ENCODE assay signal across 32 cellular contexts in the genomic region with DNA sequence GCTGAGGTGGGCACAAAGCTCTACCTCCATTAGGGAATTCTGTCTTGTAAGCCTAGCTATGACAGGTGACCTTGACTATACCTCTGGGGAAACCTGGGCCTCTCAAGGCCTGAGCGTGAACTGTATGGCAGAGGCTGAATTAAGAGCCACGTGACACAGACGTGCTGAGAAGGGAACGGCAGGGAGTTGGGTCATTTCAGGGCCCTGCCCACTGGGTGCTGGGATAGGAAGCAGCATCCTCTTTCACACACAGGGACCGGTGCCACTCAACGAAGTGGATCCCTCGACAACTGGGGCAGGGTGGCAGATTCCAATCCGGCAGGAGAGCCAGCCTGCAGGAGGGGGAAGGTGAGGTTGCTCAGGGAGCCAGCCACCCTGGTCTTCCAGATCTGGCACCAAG. TPM values are rescaled to one million over a fixed set of nuclear protein-coding genes. Genes with fewer than 3 reads are reported as not detected.
DNase-seq lines count a peak whose midpoint lies in the region; ATAC-seq, FAIRE-seq and TF ChIP-seq lines count a peak whose summit lies in the region.
"Had no signal": no experiment of that assay in that cellular context is flagged by ENCODE, and none has a peak within 500 bp of the region (broad histone marks: within the 10 kb centered on the region; RNA-seq: fewer than 3 reads in every experiment).

No MANE protein-coding gene starts in this region.

- H3K27ac ChIP-seq in GM12878 (ENCODE audit: control insufficient read depth, insufficient read depth) (peak overlapping the region; percentile 41), right cardiac atrium (ENCODE audit: low read length) (peak overlapping the region; percentile 0), osteoblast (ENCODE audit: low read depth, low read length) (no peak overlapping the region)
- H3K27ac ChIP-seq: breast epithelium, epithelial cell of prostate, SJCRH30, WERI-Rb-1 had no signal

- SMC1A ChIA-PET in GM12878 (lab: Charles Lee; ENCODE audit: uncharacterized antibody, unreplicated experiment): no interaction called here

- H3K36me3 ChIP-seq in GM12878 (ENCODE audit: control insufficient read depth in 2 of 2, insufficient read depth in 2 of 2, low read length in 1 of 2) (peaks cover 0 to 12% of the 10 kb centered on the region in 2 experiments; a peak in 1 of 4 replicates), osteoblast (ENCODE audit: insufficient read depth, low read length) (peaks cover 3% of the 10 kb centered on the region)
- H3K36me3 ChIP-seq: breast epithelium had no signal

- H3K9ac ChIP-seq in GM12878 (ENCODE audit: control insufficient read depth, insufficient read depth, low read length): no peak overlapping the region

- H3K27me3 ChIP-seq in GM12878 (replicated peaks in 1 of 2; ENCODE audit: control insufficient read depth in 2 of 2, insufficient read depth in 2 of 2, low read length in 1 of 2) (no peaks in the 10 kb centered on the region), right cardiac atrium (ENCODE audit: control insufficient read depth, insufficient read depth) (no peaks in the 10 kb centered on the region), osteoblast (ENCODE audit: insufficient read depth, low read length) (no peaks in the 10 kb centered on the region)
- H3K27me3 ChIP-seq: breast epithelium, SJCRH30 had no signal

- peak overlapping the region; percentile 59 to 78 for H3K4me3 Mint-ChIP-seq in CD14-positive monocyte
- H3K4me3 Mint-ChIP-seq in activated T-helper 2 cell treated with anti-CD3 and anti-CD28 coated beads, Interferon-gamma antibody, Interleukin-2, Interleukin-4, amounts not matched to agents 10 μg/mL and 5 μg/mL and 100 μg/mL, durations not matched to agents 14 hours and 24 hours and 36 hours (ENCODE audit: low read depth): no peak overlapping the region
- H3K4me3 Mint-ChIP-seq: activated naive CD4-positive, alpha-beta T cell treated with anti-CD3 and anti-CD28 coated beads, Interleukin-2, amount 50 U/mL, for 24 hours; natural killer cell; stimulated activated naive CD8-positive, alpha-beta T cell treated with anti-CD3 and anti-CD28 coated beads, Interleukin-15, amount 100 ng/mL, for 72 hours had no signal

- in situ Hi-C loops in GM12878 (cut with MboI): no loop called here

- peaks cover 0 to 1% (median 0%) of the 10 kb centered on the region in 3 donors for H3K27me3 Mint-ChIP-seq in CD14-positive monocyte (ENCODE audit: low read depth in 3 of 3)
- H3K27me3 Mint-ChIP-seq in activated T-helper 2 cell treated with anti-CD3 and anti-CD28 coated beads, Interferon-gamma antibody, Interleukin-2, Interleukin-4, amounts not matched to agents 10 μg/mL and 5 μg/mL and 100 μg/mL, durations not matched to agents 14 hours and 24 hours and 36 hours (ENCODE audit: low read depth): no peaks in the 10 kb centered on the region
- H3K27me3 Mint-ChIP-seq: activated naive CD4-positive, alpha-beta T cell treated with anti-CD3 and anti-CD28 coated beads, Interleukin-2, amount 50 U/mL, for 24 hours; stimulated activated naive CD8-positive, alpha-beta T cell treated with anti-CD3 and anti-CD28 coated beads, Interleukin-15, amount 100 ng/mL, for 72 hours had no signal

- WGBS in GM12878 (ENCODE audit: insufficient coverage, insufficient replicate concordance, low lambda C conversion rate, missing lambda C conversion rate): 95% methylated on average over 8 of the region's 8 CpGs
- 57% methylated on average over 8 of the region's 8 CpGs for WGBS in right cardiac atrium

- H3K9me3 ChIP-seq in GM12878 (replicated peaks; ENCODE audit: control insufficient read depth, insufficient read depth, low read length) (no peaks in the 10 kb centered on the region), right cardiac atrium (ENCODE audit: control insufficient read depth, low read length) (no peaks in the 10 kb centered on the region), osteoblast (ENCODE audit: low read depth, low read length) (no peaks in the 10 kb centered on the region)
- H3K9me3 ChIP-seq: breast epithelium, SJCRH30 had no signal

- POLR2A ChIA-PET in GM12878 (lab: Charles Lee): no interaction called here

- H3K79me2 ChIP-seq in GM12878 (ENCODE audit: control insufficient read depth, insufficient read depth, low read length) (peaks cover 2% of the 10 kb centered on the region), osteoblast (ENCODE audit: insufficient read depth, low read length) (no peaks in the 10 kb centered on the region)

- H3K4me3 ChIP-seq in GM12878 (no peak overlapping the region), right cardiac atrium (ENCODE audit: low read length) (no peak overlapping the region), osteoblast (ENCODE audit: insufficient read depth, low read length) (no peak overlapping the region)
- H3K4me3 ChIP-seq: breast epithelium, SJCRH30 had no signal

- no peak for ATAC-seq in GM12878
- peak; percentile 71 to 77 for ATAC-seq in right cardiac atrium
- no peak for ATAC-seq in HG03196 (IDR thresholded peaks at IDR 0.05; ENCODE audit: unreplicated experiment)
- ATAC-seq: stimulated activated naive CD8-positive, alpha-beta T cell treated with anti-CD3 and anti-CD28 coated beads, Interleukin-15, amount 100 ng/mL, for 72 hours had no signal

- no peak for FAIRE-seq in GM12878 (lab: Jason Lieb, UNC)
- FAIRE-seq: A204.1, RCC 7860 had no signal

- H2AFZ ChIP-seq in GM12878 (ENCODE audit: control insufficient read depth, low read depth, low read length): no peak overlapping the region
- no peak overlapping the region for H2AFZ ChIP-seq in osteoblast (ENCODE audit: low read length)

- no peaks in the 10 kb centered on the region for H3K9me3 Mint-ChIP-seq in CD14-positive monocyte
- H3K9me3 Mint-ChIP-seq in activated T-helper 2 cell treated with anti-CD3 and anti-CD28 coated beads, Interferon-gamma antibody, Interleukin-2, Interleukin-4, amounts not matched to agents 10 μg/mL and 5 μg/mL and 100 μg/mL, durations not matched to agents 14 hours and 24 hours and 36 hours: no peaks in the 10 kb centered on the region
- H3K9me3 Mint-ChIP-seq: activated naive CD4-positive, alpha-beta T cell treated with anti-CD3 and anti-CD28 coated beads, Interleukin-2, amount 50 U/mL, for 24 hours; natural killer cell; stimulated activated naive CD8-positive, alpha-beta T cell treated with anti-CD3 and anti-CD28 coated beads, Interleukin-15, amount 100 ng/mL, for 72 hours had no signal

- H3K4me2 ChIP-seq in GM12878 (ENCODE audit: control insufficient read depth, insufficient read depth) (no peak overlapping the region), osteoblast (ENCODE audit: insufficient read depth, low read length) (no peak overlapping the region)

- H4K20me1 ChIP-seq in GM12878 (ENCODE audit: control insufficient read depth, insufficient read depth) (no peaks in the 10 kb centered on the region), osteoblast (ENCODE audit: insufficient read depth, low read length) (no peaks in the 10 kb centered on the region)

- intact Hi-C loops in CD14-positive monocyte (cut with micrococcal nuclease): no loop called here
- intact Hi-C loops in GM12878 (cut with micrococcal nuclease; ENCODE audit: unreplicated experiment): no loop called here
- intact Hi-C loops in right cardiac atrium (cut with DNase I): no loop called here
- intact Hi-C loops in activated T-helper 2 cell treated with anti-CD3 and anti-CD28 coated beads, Interferon-gamma antibody, Interleukin-2, Interleukin-4, amounts not matched to agents 10 μg/mL and 5 μg/mL and 100 μg/mL, durations not matched to agents 14 hours and 24 hours and 36 hours (cut with micrococcal nuclease): no loop called here

- H3K27ac Mint-ChIP-seq in CD14-positive monocyte: peak overlapping the region; percentile 91 to 97 (median 96)
- no peak overlapping the region for H3K27ac Mint-ChIP-seq in activated T-helper 2 cell treated with anti-CD3 and anti-CD28 coated beads, Interferon-gamma antibody, Interleukin-2, Interleukin-4, amounts not matched to agents 10 μg/mL and 5 μg/mL and 100 μg/mL, durations not matched to agents 14 hours and 24 hours and 36 hours
- H3K27ac Mint-ChIP-seq: activated naive CD4-positive, alpha-beta T cell treated with anti-CD3 and anti-CD28 coated beads, Interleukin-2, amount 50 U/mL, for 24 hours; natural killer cell had no signal

- DNase-seq in CD14-positive monocyte (ENCODE audit: low spot score) (peak; percentile 82), GM12878 (ENCODE audit: low read depth, low spot score) (no peak), right cardiac atrium (peak; percentile 52 to 78 (median 72)), osteoblast (ENCODE audit: insufficient read length, low spot score, missing footprints) (peak; percentile 36), COLO668 (lab: John Stamatoyannopoulos, UW; ENCODE audit: unreplicated experiment) (no peak), NCI-H510A (lab: John Stamatoyannopoulos, UW) (no peak)
- DNase-seq in activated T-helper 2 cell treated with anti-CD3 and anti-CD28 coated beads, Interferon-gamma antibody, Interleukin-2, Interleukin-4, amounts not matched to agents 10 μg/mL and 5 μg/mL and 100 μg/mL, durations not matched to agents 14 hours and 24 hours and 36 hours (ENCODE audit: low spot score): no peak
- DNase-seq: activated CD4-positive, alpha-beta T cell treated with anti-CD3 and anti-CD28 coated beads for 4 hours; activated CD8-positive, alpha-beta memory T cell treated with anti-CD3 and anti-CD28 coated beads for 24 hours; activated T-cell treated with anti-CD3 and anti-CD28 coated beads for 4 hours; DMS153; effector CD8-positive, alpha-beta T cell; H7; Kasumi-1; natural killer cell; NCI-H1417 treated with DMSO at 0.1 percent for 48 hours; NCI-H2081; NCI-H345; NCI-H748 treated with DMSO at 0.1 percent for 48 hours; SJCRH30; stimulated activated CD4-positive, alpha-beta T cell treated with anti-CD3 and anti-CD28 coated beads, Interleukin-2, amount 100 ng/mL, for 48 hours; stimulated activated naive CD8-positive, alpha-beta T cell treated with anti-CD3 and anti-CD28 coated beads, Interleukin-15, amount 100 ng/mL, for 72 hours; WERI-Rb-1 had no signal

- H3K4me1 ChIP-seq in GM12878 (ENCODE audit: control insufficient read depth, insufficient read depth, low read length) (peaks cover 22% of the 10 kb centered on the region), right cardiac atrium (ENCODE audit: control insufficient read depth, insufficient read depth, low read length) (no peaks in the 10 kb centered on the region), osteoblast (ENCODE audit: insufficient read depth, low read length) (no peaks in the 10 kb centered on the region)
- H3K4me1 ChIP-seq: breast epithelium, SJCRH30 had no signal

- H3K36me3 Mint-ChIP-seq in CD14-positive monocyte: peaks cover 10 to 14% of the 10 kb centered on the region in 2 donors
- peaks cover 50% of the 10 kb centered on the region for H3K36me3 Mint-ChIP-seq in activated T-helper 2 cell treated with anti-CD3 and anti-CD28 coated beads, Interferon-gamma antibody, Interleukin-2, Interleukin-4, amounts not matched to agents 10 μg/mL and 5 μg/mL and 100 μg/mL, durations not matched to agents 14 hours and 24 hours and 36 hours (ENCODE audit: low read depth)
- H3K36me3 Mint-ChIP-seq: activated naive CD4-positive, alpha-beta T cell treated with anti-CD3 and anti-CD28 coated beads, Interleukin-2, amount 50 U/mL, for 24 hours; natural killer cell had no signal

- no peak for TF ChIP-seq RAD21 in GM12878 (IDR thresholded peaks at IDR 0.05; ENCODE audit: insufficient read depth, low read depth, low read length)

- no TSS peak for BruUV-seq in GM12878 (replicated peaks; lab: Mats Ljungman, UMichigan)

- TF ChIP-seq POLR2A in GM12878 (IDR thresholded peaks at IDR 0.05; ENCODE audit: low read depth, low read length): no peak

- TF ChIP-seq EP300 in GM12878 (IDR thresholded peaks at IDR 0.05; ENCODE audit: borderline replicate concordance in 1 of 2, control insufficient read depth in 1 of 2, low read depth in 2 of 2, low read length in 2 of 2): no peak

- peaks cover 40% of the 10 kb centered on the region for H3K4me1 Mint-ChIP-seq in CD14-positive monocyte
- no peaks in the 10 kb centered on the region for H3K4me1 Mint-ChIP-seq in activated T-helper 2 cell treated with anti-CD3 and anti-CD28 coated beads, Interferon-gamma antibody, Interleukin-2, Interleukin-4, amounts not matched to agents 10 μg/mL and 5 μg/mL and 100 μg/mL, durations not matched to agents 14 hours and 24 hours and 36 hours (ENCODE audit: low read depth)
- H3K4me1 Mint-ChIP-seq: activated naive CD4-positive, alpha-beta T cell treated with anti-CD3 and anti-CD28 coated beads, Interleukin-2, amount 50 U/mL, for 24 hours; natural killer cell had no signal

- TF ChIP-seq CTCF in CD14-positive monocyte (IDR thresholded peaks at IDR 0.05) (no peak), GM12878 (IDR thresholded peaks at IDR 0.05 in 2 of 3, conservative IDR thresholded peaks at IDR 0.05 in 1 of 3; ENCODE audit: control insufficient read depth in 2 of 3, extremely low read depth in 1 of 3, insufficient read depth in 1 of 3, low read depth in 3 of 3, low read length in 3 of 3) (no peak), osteoblast (IDR thresholded peaks at IDR 0.05; ENCODE audit: extremely low read depth, low read depth, low read length) (no peak)

- CTCF ChIA-PET in GM12878 (lab: Yijun Ruan, JAX): interaction anchor here (3.0 kb wide), 1 partner anchor 10 kb away, joined by 21 read pairs; a partner anchor contains a TSS

- RAD21 ChIA-PET in GM12878 (lab: Charles Lee; ENCODE audit: unreplicated experiment): interaction anchor here (2.0 kb wide), 1 partner anchor 10 kb away, joined by 5 read pairs; a partner anchor contains a TSS

RNA-seq across cellular contexts. Expression of a gene that starts 9.2 kb away (rescaled TPM):
- polyA plus RNA-seq in CD14-positive monocyte (10 to 100 TPM in 1 of 2 donors, 1 to 10 TPM in 1; 9.2 to 13.4 TPM), GM12878 (2011; rRNA removed) (34.9 and 57.1 TPM in 2 replicates), GM12878 (2014; fragmentation: Illumina TruSeq; extraction: Trizol) (62.9 and 85.2 TPM in 2 replicates), GM12878 (2014; fragmentation: Nextera tagmentation; extraction: Ambion mirVana) (10 to 100 TPM; 10.4 to 23.1 TPM), GM12878 (2014; rRNA removed) (103 and 115 TPM in 2 replicates), GM12878 (2016; fragmentation: Nextera tagmentation; extraction: Ambion mirVana) (100 to 1,000 TPM; 190 to 217 TPM), right cardiac atrium (0.29 TPM)
- total RNA-seq in GM12878 (2013; cell fraction: nucleolus; rRNA removed): 2.5 and 2.9 TPM in 2 replicates
- total RNA-seq in GM12878 (2014; rRNA removed) (123 and 132 TPM in 2 replicates), GM12878 (2014; rRNA removed; fragmentation: Illumina TruSeq; extraction: Trizol) (50.4 and 53.8 TPM in 2 replicates), GM12878 (2021) (95.3 and 95.6 TPM in 2 replicates), right cardiac atrium (1 to 10 TPM in 3 of 4 donors, under 1 TPM in 1; 0.56 to 1.4 (median 1.2) TPM), osteoblast (1.1 and 2.7 TPM in 2 replicates)
- polyA plus RNA-seq in GM12878 (2011; ENCODE audit: low read depth): 27.5 TPM
- 67.2 and 86.4 TPM in 2 replicates for polyA plus RNA-seq in GM12878 (2011; cell fraction: cytosol; rRNA removed)
- 31.1 and 37.8 TPM in 2 replicates for polyA plus RNA-seq in GM12878 (2011; cell fraction: nucleus; rRNA removed)
- polyA plus RNA-seq in GM12878 (2012): 47.4 and 61.6 TPM in 2 replicates
- 30.4 and 50.9 TPM in 2 replicates for polyA minus RNA-seq in GM12878 (2011; rRNA and poly(A)+ RNA removed)
- 26.6 and 27.8 TPM in 2 replicates for polyA minus RNA-seq in GM12878 (2011; cell fraction: cytosol; rRNA and poly(A)+ RNA removed)
- 9.8 and 15.9 TPM in 2 replicates for polyA minus RNA-seq in GM12878 (2011; cell fraction: nucleus; rRNA and poly(A)+ RNA removed)
- 83.4 and 88.9 TPM in 2 replicates for total RNA-seq in activated T-helper 2 cell treated with anti-CD3 and anti-CD28 coated beads, Interferon-gamma antibody, Interleukin-2, Interleukin-4, amounts not matched to agents 10 μg/mL and 5 μg/mL and 100 μg/mL, durations not matched to agents 14 hours and 24 hours and 36 hours

RNA-seq across cellular contexts. Expression of a gene that starts 9.6 kb away (rescaled TPM):
- polyA plus RNA-seq in CD14-positive monocyte (1 to 10 TPM; 2.0 to 3.8 TPM), GM12878 (2011; rRNA removed) (10.6 and 11.9 TPM in 2 replicates), GM12878 (2014; fragmentation: Illumina TruSeq; extraction: Trizol) (44.3 and 56.8 TPM in 2 replicates), GM12878 (2014; fragmentation: Nextera tagmentation; extraction: Ambion mirVana) (1 to 10 TPM in 1 of 2 experiments, under 1 TPM in 1; 0.53 to 1.3 TPM), GM12878 (2014; rRNA removed) (40.8 and 46.1 TPM in 2 replicates), GM12878 (2016; fragmentation: Nextera tagmentation; extraction: Ambion mirVana) (1 to 10 TPM; 3.3 to 3.5 TPM), right cardiac atrium (256 TPM)
- total RNA-seq in GM12878 (2013; cell fraction: nucleolus; rRNA removed): 11.5 and 11.6 TPM in 2 replicates
- total RNA-seq in GM12878 (2014; rRNA removed) (12.9 and 14.9 TPM in 2 replicates), GM12878 (2014; rRNA removed; fragmentation: Illumina TruSeq; extraction: Trizol) (10.4 and 11.2 TPM in 2 replicates), GM12878 (2021) (67.7 and 68.5 TPM in 2 replicates), right cardiac atrium (100 to 1,000 TPM; 351 to 412 (median 373) TPM), osteoblast (45.6 and 56.3 TPM in 2 replicates)
- 26.1 TPM for polyA plus RNA-seq in GM12878 (2011; ENCODE audit: low read depth)
- polyA plus RNA-seq in GM12878 (2011; cell fraction: cytosol; rRNA removed): 23.1 and 25.8 TPM in 2 replicates
- polyA plus RNA-seq in GM12878 (2011; cell fraction: nucleus; rRNA removed): 9.5 and 16.8 TPM in 2 replicates
- polyA plus RNA-seq in GM12878 (2012): 28.6 and 38.0 TPM in 2 replicates
- 17.0 and 23.7 TPM in 2 replicates for polyA minus RNA-seq in GM12878 (2011; rRNA and poly(A)+ RNA removed)
- polyA minus RNA-seq in GM12878 (2011; cell fraction: cytosol; rRNA and poly(A)+ RNA removed): 11.2 and 15.5 TPM in 2 replicates
- polyA minus RNA-seq in GM12878 (2011; cell fraction: nucleus; rRNA and poly(A)+ RNA removed): 5.1 and 9.7 TPM in 2 replicates
- total RNA-seq in activated T-helper 2 cell treated with anti-CD3 and anti-CD28 coated beads, Interferon-gamma antibody, Interleukin-2, Interleukin-4, amounts not matched to agents 10 μg/mL and 5 μg/mL and 100 μg/mL, durations not matched to agents 14 hours and 24 hours and 36 hours: 75.4 and 76.8 TPM in 2 replicates

RNA-seq across cellular contexts. Expression of a gene that starts 36.6 kb away (rescaled TPM):
- polyA plus RNA-seq in CD14-positive monocyte (1 to 10 TPM in 1 of 2 donors, under 1 TPM in 1; 0.78 to 1.4 TPM), GM12878 (2011; rRNA removed) (9.6 and 15.9 TPM in 2 replicates), GM12878 (2014; fragmentation: Illumina TruSeq; extraction: Trizol) (16.2 and 27.8 TPM in 2 replicates), GM12878 (2014; fragmentation: Nextera tagmentation; extraction: Ambion mirVana) (1 to 10 TPM; 3.0 to 5.4 TPM), GM12878 (2014; rRNA removed) (39.3 and 50.7 TPM in 2 replicates), GM12878 (2016; fragmentation: Nextera tagmentation; extraction: Ambion mirVana) (1 to 10 TPM; 5.9 to 6.3 TPM), right cardiac atrium (32.2 TPM)
- 9.9 and 11.1 TPM in 2 replicates for total RNA-seq in GM12878 (2013; cell fraction: nucleolus; rRNA removed)
- total RNA-seq in GM12878 (2014; rRNA removed) (35.0 and 41.4 TPM in 2 replicates), GM12878 (2014; rRNA removed; fragmentation: Illumina TruSeq; extraction: Trizol) (20.7 and 22.7 TPM in 2 replicates), GM12878 (2021) (71.7 and 74.5 TPM in 2 replicates), right cardiac atrium (10 to 100 TPM; 34.0 to 53.8 (median 42.5) TPM), osteoblast (16.2 and 27.9 TPM in 2 replicates)
- 12.1 TPM for polyA plus RNA-seq in GM12878 (2011; ENCODE audit: low read depth)
- 25.3 and 28.7 TPM in 2 replicates for polyA plus RNA-seq in GM12878 (2011; cell fraction: cytosol; rRNA removed)
- polyA plus RNA-seq in GM12878 (2011; cell fraction: nucleus; rRNA removed): 114 and 178 TPM in 2 replicates
- polyA plus RNA-seq in GM12878 (2012): 23.2 and 27.9 TPM in 2 replicates
- 5.1 and 13.5 TPM in 2 replicates for polyA minus RNA-seq in GM12878 (2011; rRNA and poly(A)+ RNA removed)
- polyA minus RNA-seq in GM12878 (2011; cell fraction: cytosol; rRNA and poly(A)+ RNA removed): 17.4 and 18.0 TPM in 2 replicates
- 3.3 and 7.6 TPM in 2 replicates for polyA minus RNA-seq in GM12878 (2011; cell fraction: nucleus; rRNA and poly(A)+ RNA removed)
- total RNA-seq in activated T-helper 2 cell treated with anti-CD3 and anti-CD28 coated beads, Interferon-gamma antibody, Interleukin-2, Interleukin-4, amounts not matched to agents 10 μg/mL and 5 μg/mL and 100 μg/mL, durations not matched to agents 14 hours and 24 hours and 36 hours: 131 and 136 TPM in 2 replicates

RNA-seq across cellular contexts. Expression of a gene that starts 41.6 kb away (rescaled TPM):
- polyA plus RNA-seq in CD14-positive monocyte (not detected), GM12878 (2011; rRNA removed) (not detected in 2 replicates), GM12878 (2014; fragmentation: Illumina TruSeq; extraction: Trizol) (not detected in 2 replicates), GM12878 (2014; fragmentation: Nextera tagmentation; extraction: Ambion mirVana) (not detected), GM12878 (2014; rRNA removed) (not detected in 2 replicates), GM12878 (2016; fragmentation: Nextera tagmentation; extraction: Ambion mirVana) (under 1 TPM in 1 of 2 experiments, not detected in 1; 0.14 TPM), right cardiac atrium (not detected)
- total RNA-seq in GM12878 (2013; cell fraction: nucleolus; rRNA removed): 1.4 TPM in 1 of 2 replicates, not detected in the other
- total RNA-seq in GM12878 (2014; rRNA removed) (not detected in 2 replicates), GM12878 (2014; rRNA removed; fragmentation: Illumina TruSeq; extraction: Trizol) (not detected in 2 replicates), GM12878 (2021) (not detected in 2 replicates), right cardiac atrium (not detected), osteoblast (not detected in 2 replicates)
- polyA plus RNA-seq in GM12878 (2011; ENCODE audit: low read depth): not detected
- polyA plus RNA-seq in GM12878 (2011; cell fraction: cytosol; rRNA removed): not detected in 2 replicates
- 0.27 and 0.35 TPM in 2 replicates for polyA plus RNA-seq in GM12878 (2011; cell fraction: nucleus; rRNA removed)
- 0.10 TPM in 1 of 2 replicates, not detected in the other for polyA plus RNA-seq in GM12878 (2012)
- not detected in 2 replicates for polyA minus RNA-seq in GM12878 (2011; rRNA and poly(A)+ RNA removed)
- not detected in 2 replicates for polyA minus RNA-seq in GM12878 (2011; cell fraction: cytosol; rRNA and poly(A)+ RNA removed)
- polyA minus RNA-seq in GM12878 (2011; cell fraction: nucleus; rRNA and poly(A)+ RNA removed): 0.36 and 0.67 TPM in 2 replicates
- total RNA-seq in activated T-helper 2 cell treated with anti-CD3 and anti-CD28 coated beads, Interferon-gamma antibody, Interleukin-2, Interleukin-4, amounts not matched to agents 10 μg/mL and 5 μg/mL and 100 μg/mL, durations not matched to agents 14 hours and 24 hours and 36 hours: 0.46 and 0.75 TPM in 2 replicates
- total RNA-seq: breast epithelium, glomerular endothelial cell, lower leg skin, renal cortical epithelial cell, SJCRH30 had no signal

RNA-seq across cellular contexts. Expression of a gene that starts 54.6 kb away (rescaled TPM):
- under 1 TPM; 0.42 to 0.52 TPM for polyA plus RNA-seq in CD14-positive monocyte
- total RNA-seq in GM12878 (2013; cell fraction: nucleolus; rRNA removed): 1.8 and 2.4 TPM in 2 replicates
- total RNA-seq in GM12878 (2014; rRNA removed): 0.90 and 0.93 TPM in 2 replicates
- total RNA-seq in GM12878 (2014; rRNA removed; fragmentation: Illumina TruSeq; extraction: Trizol): 0.51 and 0.63 TPM in 2 replicates
- 1.2 and 1.7 TPM in 2 replicates for total RNA-seq in GM12878 (2021)
- not detected for polyA plus RNA-seq in GM12878 (2011; ENCODE audit: low read depth)
- 0.56 and 0.98 TPM in 2 replicates for polyA plus RNA-seq in GM12878 (2011; rRNA removed)
- polyA plus RNA-seq in GM12878 (2011; cell fraction: cytosol; rRNA removed): 1.4 and 1.8 TPM in 2 replicates
- 6.0 TPM in 2 replicates for polyA plus RNA-seq in GM12878 (2011; cell fraction: nucleus; rRNA removed)
- 0.89 and 1.0 TPM in 2 replicates for polyA plus RNA-seq in GM12878 (2012)
- polyA plus RNA-seq in GM12878 (2014; fragmentation: Illumina TruSeq; extraction: Trizol): 0.46 TPM in 2 replicates
- under 1 TPM; 0.07 to 0.11 TPM for polyA plus RNA-seq in GM12878 (2014; fragmentation: Nextera tagmentation; extraction: Ambion mirVana)
- polyA plus RNA-seq in GM12878 (2014; rRNA removed): 1.4 and 1.7 TPM in 2 replicates
- under 1 TPM; 0.52 to 0.66 TPM for polyA plus RNA-seq in GM12878 (2016; fragmentation: Nextera tagmentation; extraction: Ambion mirVana)
- polyA minus RNA-seq in GM12878 (2011; rRNA and poly(A)+ RNA removed): 0.15 and 0.41 TPM in 2 replicates
- polyA minus RNA-seq in GM12878 (2011; cell fraction: cytosol; rRNA and poly(A)+ RNA removed): not detected in 2 replicates
- 1.2 and 2.5 TPM in 2 replicates for polyA minus RNA-seq in GM12878 (2011; cell fraction: nucleus; rRNA and poly(A)+ RNA removed)
- total RNA-seq in right cardiac atrium: 10 to 100 TPM in 1 of 4 donors, 1 to 10 TPM in 3; 6.4 to 10.3 (median 9.2) TPM
- 11.1 TPM for polyA plus RNA-seq in right cardiac atrium
- 0.59 and 1.1 TPM in 2 replicates for total RNA-seq in osteoblast
- 5.3 and 5.5 TPM in 2 replicates for total RNA-seq in activated T-helper 2 cell treated with anti-CD3 and anti-CD28 coated beads, Interferon-gamma antibody, Interleukin-2, Interleukin-4, amounts not matched to agents 10 μg/mL and 5 μg/mL and 100 μg/mL, durations not matched to agents 14 hours and 24 hours and 36 hours

Comparison
In these comparisons a context has a peak if more than half of its experiments do, and no peak if none do; other contexts are left out.
1. DNase-seq: peak in CD14-positive monocyte (single experiment), right cardiac atrium (3 of 3) and osteoblast (single experiment); none in GM12878 (single experiment), activated T-helper 2 cell treated with anti-CD3 and anti-CD28 coated beads, Interferon-gamma antibody, Interleukin-2, Interleukin-4, amounts not matched to agents 10 μg/mL and 5 μg/mL and 100 μg/mL, durations not matched to agents 14 hours and 24 hours and 36 hours (single experiment), COLO668 (single experiment) and NCI-H510A (single experiment).
2. ATAC-seq: peak in right cardiac atrium (2 of 2); none in GM12878 (single experiment) and HG03196 (single experiment).